Comparison of ENCODE assay signal across 8 cellular contexts in genomic region chr13:27620377-27621115, GRCh38. TPM values are rescaled to one million over a fixed set of nuclear protein-coding genes. Genes with fewer than 3 reads are reported as not detected.
DNase-seq lines count a peak whose midpoint lies in the region; ATAC-seq, FAIRE-seq and TF ChIP-seq lines count a peak whose summit lies in the region.

Gene LNX2 (minus strand): TSS chr13:27620529. CDS start chr13:27581703, 38,826 bp downstream.

- H3K36me3 ChIP-seq in WERI-Rb-1 (peaks cover 35% of the 10 kb centered on the region), mammary epithelial cell (ENCODE audit: insufficient read depth, low read length) (peaks cover 16% of the 10 kb centered on the region), small intestine (ENCODE audit: control insufficient read depth in 2 of 2, insufficient read depth in 2 of 2, low read length in 2 of 2) (no peaks in the 10 kb centered on the region)

- CTCF ChIA-PET in mammary epithelial cell (lab: Charles Lee; ENCODE audit: low non-redundant PET), result no interaction called here

- BruUV-seq in mammary epithelial cell (replicated peaks; lab: Mats Ljungman, UMichigan), result no TSS peak

- H3K4me3 ChIP-seq in WERI-Rb-1 (ENCODE audit: low read depth, low read length) (peak within 1 kb of the TSS; percentile 89), mammary epithelial cell (replicated peaks in 1 of 3; ENCODE audit: insufficient read depth in 1 of 3, low read depth in 2 of 3, low read length in 3 of 3) (peak within 1 kb of the TSS; percentile 72 to 93 (median 87)), small intestine (ENCODE audit: low read depth in 1 of 2, low read length in 2 of 2) (peak within 1 kb of the TSS; percentile 77 to 94)

- H3K9ac ChIP-seq in mammary epithelial cell (ENCODE audit: insufficient read depth, low read length), result peak within 1 kb of the TSS; percentile 90

- intact Hi-C loops in mammary epithelial cell (cut with micrococcal nuclease), result loop anchor here (1.0 to 5.0 kb wide), 7 partner anchors 14 to 196 kb away; partner anchors contain the start of genes GTF3A and MTIF3

- DNase-seq in ACHN (peak; percentile 94), NCI-H2196 treated with DMSO at 0.1 percent for 48 hours (lab: John Stamatoyannopoulos, UW; ENCODE audit: unreplicated experiment) (peak; percentile 64), WERI-Rb-1 (peak; percentile 100), mammary epithelial cell (peak; percentile 97), iPS-NIHi11 (ENCODE audit: low spot score) (peak; percentile 95), small intestine (peak; percentile 97)

- WGBS in mammary epithelial cell (ENCODE audit: low coverage, missing lambda C conversion rate), result 0% methylated on average over 2 of the region's 79 CpGs
- WGBS in small intestine, 3 donors, result 0% methylated on average over 74 to 79 of the region's 79 CpGs

- dilution Hi-C loops in mammary epithelial cell (cut with HindIII; ENCODE audit: low sequenced_read_pairs), result no loop called here

- no peak for FAIRE-seq in small intestine (lab: Jason Lieb, UNC)

- peaks cover 35% of the 10 kb centered on the region for H3K4me1 ChIP-seq in mammary epithelial cell (ENCODE audit: insufficient read depth, low read length)
- peaks cover 2 to 9% of the 10 kb centered on the region in 2 donors for H3K4me1 ChIP-seq in small intestine (ENCODE audit: control insufficient read depth in 2 of 2, insufficient read depth in 1 of 2, low read depth in 1 of 2, low read length in 1 of 2)

- peak within 1 kb of the TSS; percentile 95 for H3K4me2 ChIP-seq in mammary epithelial cell (ENCODE audit: insufficient read depth, low read depth, low read length)

- peak; percentile 81 for ATAC-seq in GM18870 (IDR thresholded peaks at IDR 0.05; ENCODE audit: unreplicated experiment)
- ATAC-seq in HG03108 (IDR thresholded peaks at IDR 0.05; ENCODE audit: unreplicated experiment), result peak; percentile 88

- H4K20me1 ChIP-seq in mammary epithelial cell (ENCODE audit: insufficient read depth, low read length), result no peaks in the 10 kb centered on the region

- H3K9me3 ChIP-seq in WERI-Rb-1 (ENCODE audit: severe bottlenecking) (no peaks in the 10 kb centered on the region), mammary epithelial cell (replicated peaks; ENCODE audit: insufficient read depth, low read length) (no peaks in the 10 kb centered on the region), small intestine (ENCODE audit: control insufficient read depth, low read depth) (no peaks in the 10 kb centered on the region)

- in situ Hi-C loops in ACHN (cut with HindIII; ENCODE audit: low pct_ligation_motif_present, low pct_unique_long_range_greater_than_20kb, low sequenced_read_pairs) (no loop called here), mammary epithelial cell (cut with MboI; ENCODE audit: low sequenced_read_pairs in 2 of 2) (no loop called here)

- peak within 1 kb of the TSS; percentile 89 for H3K27ac ChIP-seq in WERI-Rb-1
- peak within 1 kb of the TSS; percentile 93 for H3K27ac ChIP-seq in mammary epithelial cell (ENCODE audit: insufficient read depth, low read depth, low read length)
- H3K27ac ChIP-seq in small intestine (ENCODE audit: low read depth in 1 of 2, low read length in 1 of 2), result peak within 1 kb of the TSS; percentile 97 to 98

- H2AFZ ChIP-seq in mammary epithelial cell (ENCODE audit: low read depth, low read length), result peak within 1 kb of the TSS; percentile 84

- TF ChIP-seq CTCF in WERI-Rb-1 (IDR thresholded peaks at IDR 0.05; ENCODE audit: low read depth, low read length) (no peak), mammary epithelial cell (conservative IDR thresholded peaks at IDR 0.05 in 1 of 2, IDR thresholded peaks at IDR 0.05 in 1 of 2; ENCODE audit: extremely low read depth in 1 of 2, insufficient read depth in 1 of 2, low read depth in 1 of 2, low read length in 2 of 2) (no peak)

- H3K27me3 ChIP-seq in WERI-Rb-1 (ENCODE audit: insufficient read depth, low read depth, severe bottlenecking), result no peaks in the 10 kb centered on the region
- no peaks in the 10 kb centered on the region for H3K27me3 ChIP-seq in mammary epithelial cell (ENCODE audit: insufficient read depth, low read length)
- no peaks in the 10 kb centered on the region for H3K27me3 ChIP-seq in small intestine (ENCODE audit: control insufficient read depth in 2 of 2, insufficient read depth in 2 of 2, low read length in 2 of 2)

- H3K79me2 ChIP-seq in mammary epithelial cell (ENCODE audit: insufficient read depth, low read length), result peaks cover 86% of the 10 kb centered on the region

RNA-seq across cellular contexts. Expression of gene LNX2, which starts in this region (rescaled TPM):
- total RNA-seq in mammary epithelial cell, result 10 to 100 TPM; 16.1 to 26.3 TPM
- polyA plus RNA-seq in mammary epithelial cell (10.0 TPM), small intestine (10 to 100 TPM in 2 of 3 donors, 1 to 10 TPM in 1; 9.6 to 21.0 (median 15.4) TPM)
- 24.8 TPM for polyA minus RNA-seq in mammary epithelial cell

Comparison
In these comparisons a context has a peak if more than half of its experiments do, and no peak if none do; other contexts are left out.
1. Peak in every context shown above with its lines: DNase-seq, ATAC-seq, H3K4me3 ChIP-seq and H3K27ac ChIP-seq.